ENCODE assay signal across 10 cellular contexts in genomic region chr19:44752123-44752815, GRCh38. TPM values are rescaled to one million over a fixed set of nuclear protein-coding genes. Genes with fewer than 3 reads are reported as not detected.
DNase-seq lines count a peak whose midpoint lies in the region; TF ChIP-seq lines count a peak whose summit lies in the region.
"Had no signal": no experiment of that assay in that cellular context is flagged by ENCODE, and none has a peak within 500 bp of the region (broad histone marks: within the 10 kb centered on the region; RNA-seq: fewer than 3 reads in every experiment).

No MANE protein-coding gene starts in this region.

- H3K36me3 ChIP-seq in OCI-LY3 (replicated peaks; ENCODE audit: low read depth, low read length) = peaks cover 62% of the 10 kb centered on the region
- H3K36me3 ChIP-seq in neural progenitor cell = no peaks in the 10 kb centered on the region

- H3F3A ChIP-seq in neural progenitor cell (ENCODE audit: low read depth) = peaks cover 15% of the 10 kb centered on the region

- H3K27ac Mint-ChIP-seq in CD14-positive monocyte (peak overlapping the region; percentile 98 to 100 (median 99)), neural progenitor cell (no peak overlapping the region)
- H3K27ac Mint-ChIP-seq in dendritic cell treated with granulocyte-macrophage colony-stimulating factor and Interleukin-4, amounts not matched to agents 40 ng/mL and 50 ng/mL, for 4 days = peak overlapping the region; percentile 97

- intact Hi-C loops in CD14-positive monocyte (cut with micrococcal nuclease) = loop anchor here (5.0 kb wide), 1 partner anchor 65 kb away; no protein-coding TSS in a partner anchor
- intact Hi-C loops in dendritic cell treated with granulocyte-macrophage colony-stimulating factor and Interleukin-4, amounts not matched to agents 40 ng/mL and 50 ng/mL, for 4 days (cut with micrococcal nuclease) = no loop called here

- no peaks in the 10 kb centered on the region for H3K27me3 ChIP-seq in OCI-LY3 (ENCODE audit: low read depth, low read length)
- peaks cover 100% of the 10 kb centered on the region for H3K27me3 ChIP-seq in neural progenitor cell

- H3K9ac ChIP-seq in OCI-LY3 (ENCODE audit: low read length) = peak overlapping the region; percentile 95
- H3K9ac ChIP-seq in neural progenitor cell = no peak overlapping the region

- H4K20me1 ChIP-seq in OCI-LY3 (ENCODE audit: insufficient read depth, low read length) = peaks cover 9% of the 10 kb centered on the region; the same call in 1 of the 2 replicates
- H4K20me1 ChIP-seq in neural progenitor cell (ENCODE audit: low read depth) = peaks cover 35% of the 10 kb centered on the region

- H3K27ac ChIP-seq in OCI-LY3 (ENCODE audit: low read length) (peak overlapping the region; percentile 97), neural progenitor cell (no peak overlapping the region)

- peaks cover 0 to 2% (median 0%) of the 10 kb centered on the region in 7 donors for H3K9me3 Mint-ChIP-seq in CD14-positive monocyte
- no peaks in the 10 kb centered on the region for H3K9me3 Mint-ChIP-seq in dendritic cell treated with granulocyte-macrophage colony-stimulating factor and Interleukin-4, amounts not matched to agents 40 ng/mL and 50 ng/mL, for 4 days
- H3K9me3 Mint-ChIP-seq in neural progenitor cell = no peaks in the 10 kb centered on the region

- H3K4me1 Mint-ChIP-seq in CD14-positive monocyte (peaks cover 68% of the 10 kb centered on the region), neural progenitor cell (peaks cover 27% of the 10 kb centered on the region)
- H3K4me1 Mint-ChIP-seq in dendritic cell treated with granulocyte-macrophage colony-stimulating factor and Interleukin-4, amounts not matched to agents 40 ng/mL and 50 ng/mL, for 4 days (ENCODE audit: low read depth) = peaks cover 59% of the 10 kb centered on the region

- H3K4me1 ChIP-seq in OCI-LY3 (ENCODE audit: low read length) (peaks cover 60% of the 10 kb centered on the region), neural progenitor cell (peaks cover 14% of the 10 kb centered on the region)

- H3K4me3 ChIP-seq in OCI-LY3 (ENCODE audit: low read length) (peak overlapping the region; percentile 85), neural progenitor cell (no peak overlapping the region)

- H3K27me3 Mint-ChIP-seq in CD14-positive monocyte (ENCODE audit: low read depth in 3 of 3) (peaks cover 0 to 3% (median 2%) of the 10 kb centered on the region in 3 donors), neural progenitor cell (ENCODE audit: insufficient read depth, low read depth) (peaks cover 68% of the 10 kb centered on the region)
- H3K27me3 Mint-ChIP-seq in dendritic cell treated with granulocyte-macrophage colony-stimulating factor and Interleukin-4, amounts not matched to agents 40 ng/mL and 50 ng/mL, for 4 days = no peaks in the 10 kb centered on the region

- H3K4me2 ChIP-seq in OCI-LY3 (ENCODE audit: low read length) = peak overlapping the region; percentile 98
- no peak overlapping the region for H3K4me2 ChIP-seq in neural progenitor cell

- H2AFZ ChIP-seq in OCI-LY3 (ENCODE audit: low read depth, low read length) (no peak overlapping the region), neural progenitor cell (replicated peaks) (no peak overlapping the region)

- no peak for DNase-seq in CD14-positive monocyte (ENCODE audit: low spot score)
- DNase-seq in neural progenitor cell (ENCODE audit: low spot score) = no peak
- no peak for DNase-seq in NCI-H1436 (lab: John Stamatoyannopoulos, UW)
- DNase-seq in dedifferentiated amniotic fluid mesenchymal stem cell (ENCODE audit: extremely low spot score) = no peak
- DNase-seq in stimulated activated naive CD4-positive, alpha-beta T cell treated with Interleukin-2 at 50 U/mL for 16 hours (lab: John Stamatoyannopoulos, UW) = no peak
- no peak for DNase-seq in stimulated activated CD8-positive, alpha-beta memory T cell treated with anti-CD3 and anti-CD28 coated beads, Interleukin-4, amount 100 ng/mL, for 48 hours
- DNase-seq: foreskin fibroblast, GOT3 had no signal

- H3K4me3 Mint-ChIP-seq in CD14-positive monocyte (peak overlapping the region; percentile 79 to 90), neural progenitor cell (peak overlapping the region; percentile 68)
- peak overlapping the region; percentile 97 for H3K4me3 Mint-ChIP-seq in dendritic cell treated with granulocyte-macrophage colony-stimulating factor and Interleukin-4, amounts not matched to agents 40 ng/mL and 50 ng/mL, for 4 days

- H3K9me3 ChIP-seq in OCI-LY3 (ENCODE audit: insufficient read depth, low read length) (no peaks in the 10 kb centered on the region), neural progenitor cell (ENCODE audit: low read depth) (no peaks in the 10 kb centered on the region)

- TF ChIP-seq CTCF in CD14-positive monocyte (IDR thresholded peaks at IDR 0.05) = no peak
- no peak for TF ChIP-seq CTCF in OCI-LY3 (IDR thresholded peaks at IDR 0.05; ENCODE audit: low read depth, low read length)
- no peak for TF ChIP-seq CTCF in neural progenitor cell (IDR thresholded peaks at IDR 0.05)

- H3K36me3 Mint-ChIP-seq in CD14-positive monocyte (peaks cover 58 to 67% of the 10 kb centered on the region in 2 donors), neural progenitor cell (no peaks in the 10 kb centered on the region)
- H3K36me3 Mint-ChIP-seq in dendritic cell treated with granulocyte-macrophage colony-stimulating factor and Interleukin-4, amounts not matched to agents 40 ng/mL and 50 ng/mL, for 4 days (ENCODE audit: low read depth) = peaks cover 94% of the 10 kb centered on the region

- H3K79me2 ChIP-seq in OCI-LY3 (ENCODE audit: low read length) (peaks cover 75% of the 10 kb centered on the region), neural progenitor cell (ENCODE audit: low read depth) (no peaks in the 10 kb centered on the region)

RNA-seq across cellular contexts. Expression of gene BCL3, which starts 3.8 kb away (rescaled TPM):
- polyA plus RNA-seq in CD14-positive monocyte = 10 to 100 TPM; 18.7 to 23.1 TPM
- not detected in 2 replicates for total RNA-seq in neural progenitor cell (ENCODE audit: low replicate concordance)

RNA-seq across cellular contexts. Expression of gene CBLC, which starts 25.4 kb away (rescaled TPM):
- not detected for polyA plus RNA-seq in CD14-positive monocyte
- total RNA-seq in neural progenitor cell (ENCODE audit: low replicate concordance) = 1.4 and 1.5 TPM in 2 replicates

RNA-seq across cellular contexts. Expression of gene CEACAM16, which starts 53.3 kb away (rescaled TPM):
- polyA plus RNA-seq in CD14-positive monocyte = not detected
- total RNA-seq in neural progenitor cell (ENCODE audit: low replicate concordance) = not detected in 2 replicates

RNA-seq across cellular contexts. Expression of gene BCAM, which starts 56.6 kb away (rescaled TPM):
- not detected for polyA plus RNA-seq in CD14-positive monocyte
- 7.1 and 16.9 TPM in 2 replicates for total RNA-seq in neural progenitor cell (ENCODE audit: low replicate concordance)
